Comparison of ENCODE assay signal across 8 cellular contexts in the genomic region with DNA sequence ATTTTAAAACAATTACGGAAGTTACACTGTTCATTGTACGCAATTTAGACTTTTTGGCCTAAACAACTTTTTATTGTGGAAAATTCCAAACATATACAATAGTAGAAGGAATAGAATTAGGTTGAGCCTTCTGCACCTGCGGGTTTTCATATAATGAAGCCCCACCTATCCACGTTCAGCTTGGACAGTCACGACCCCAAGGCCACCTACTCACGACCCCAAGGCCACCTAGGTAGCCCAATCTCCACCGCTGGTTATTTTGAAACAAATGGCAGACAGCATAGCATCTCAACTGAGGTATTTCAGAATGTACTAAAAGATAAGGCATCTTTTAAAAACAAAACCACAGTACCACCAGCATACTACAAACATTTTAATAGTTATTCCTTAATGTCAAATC. TPM values are rescaled to one million over a fixed set of nuclear protein-coding genes. Genes with fewer than 3 reads are reported as not detected.
A peak's percentile ranks its signal among the peaks of the same experiment; 100 is the strongest.
DNase-seq lines count a peak whose midpoint lies in the region; ATAC-seq and TF ChIP-seq lines count a peak whose summit lies in the region.

No MANE protein-coding gene starts in this region.

- DNase-seq in T-cell (no peak), fibroblast of mammary gland (ENCODE audit: low read depth) (no peak), retinal pigment epithelial cell (ENCODE audit: low read depth) (no peak), Kasumi-1 (lab: John Stamatoyannopoulos, UW) (no peak), activated gamma-delta T cell (lab: John Stamatoyannopoulos, UW) (no peak)

- H3K27ac Mint-ChIP-seq in T-cell, result peak overlapping the region; percentile 98 to 100

- peaks cover 63 to 86% (median 82%) of the 10 kb centered on the region in 3 donors for H3K4me1 Mint-ChIP-seq in T-cell

- TF ChIP-seq CTCF in fibroblast of mammary gland (conservative IDR thresholded peaks at IDR 0.05; ENCODE audit: control insufficient read depth, insufficient read depth, low read depth, low read length), result no peak
- TF ChIP-seq CTCF in retinal pigment epithelial cell (conservative IDR thresholded peaks at IDR 0.05; ENCODE audit: low read depth, low read length), result no peak

- H3K9me3 Mint-ChIP-seq in T-cell, result no peaks in the 10 kb centered on the region

- peak overlapping the region; percentile 91 for H3K4me3 ChIP-seq in GM08714 (ENCODE audit: low read length)
- H3K4me3 ChIP-seq in fibroblast of mammary gland (ENCODE audit: control insufficient read depth, low read depth, low read length), result peak overlapping the region; percentile 68
- H3K4me3 ChIP-seq in retinal pigment epithelial cell (ENCODE audit: low read length), result peak overlapping the region; percentile 78

- H3K4me3 Mint-ChIP-seq in T-cell, result peak overlapping the region; percentile 99 to 100 (median 99)

- POLR2A ChIA-PET in T-cell (lab: Charles Lee), result interaction anchor here in 1 of 2 donors (0.7 to 1.2 kb wide), 2 partner anchors 9 to 20 kb away, joined by 3 to 6 read pairs; no protein-coding TSS in a partner anchor

- CTCF ChIA-PET in T-cell (lab: Charles Lee), result interaction anchor here (0.5 to 1.2 kb wide), 8 partner anchors 9 to 539 kb away, joined by 3 to 5 read pairs (median 4); partner anchors contain the start of genes NUDT21 (in 1 of the 2) and OGFOD1 (in 1 of the 2)

- no peak for ATAC-seq in T-cell (replicated peaks in 1 of 4)
- ATAC-seq in HG02870 (IDR thresholded peaks at IDR 0.05; ENCODE audit: unreplicated experiment), result no peak
- no peak for ATAC-seq in HG03571 (IDR thresholded peaks at IDR 0.05; ENCODE audit: unreplicated experiment)

- H3K36me3 Mint-ChIP-seq in T-cell, result peaks cover 27% of the 10 kb centered on the region

- no peaks in the 10 kb centered on the region for H3K27me3 Mint-ChIP-seq in T-cell

RNA-seq across cellular contexts. Expression of gene NLRC5, which starts 0.6 kb away (rescaled TPM):
- 100 to 1,000 TPM; 390 to 711 (median 496) TPM for total RNA-seq in T-cell

RNA-seq across cellular contexts. Expression of gene CETP, which starts 28.2 kb away (rescaled TPM):
- under 1 TPM in 3 of 5 donors, not detected in 2; 0.18 to 0.25 (median 0.19) TPM for total RNA-seq in T-cell

RNA-seq across cellular contexts. Expression of gene HERPUD1, which starts 58.0 kb away (rescaled TPM):
- total RNA-seq in T-cell, result 100 to 1,000 TPM; 149 to 185 (median 167) TPM
